26 cellular contexts compared by ENCODE assay signal in genomic region chr11:36162909-36163434, GRCh38.
A peak's percentile ranks its signal among the peaks of the same experiment; 100 is the strongest.
DNase-seq lines count a peak whose midpoint lies in the region; ATAC-seq, FAIRE-seq and TF ChIP-seq lines count a peak whose summit lies in the region.
"Had no signal": no experiment of that assay in that cellular context is flagged by ENCODE, and none has a peak within 500 bp of the region (broad histone marks: within the 10 kb centered on the region; RNA-seq: fewer than 3 reads in every experiment).

No MANE protein-coding gene starts in this region.

- H3K4me3 ChIP-seq in heart right ventricle: no peak overlapping the region
- H3K4me3 ChIP-seq in kidney (ENCODE audit: low read length in 2 of 2): no peak overlapping the region
- H3K4me3 ChIP-seq: A549, mucosa of descending colon had no signal

- H3K27ac ChIP-seq in heart right ventricle: peak overlapping the region in 1 of 10 donors; percentile 27
- no peak overlapping the region for H3K27ac ChIP-seq in kidney (ENCODE audit: low read depth in 2 of 2, low read length in 2 of 2)
- H3K27ac ChIP-seq: A549, neutrophil had no signal

- no peaks in the 10 kb centered on the region for H3K36me3 ChIP-seq in heart right ventricle
- H3K36me3 ChIP-seq in kidney (ENCODE audit: control insufficient read depth in 1 of 2, insufficient read depth in 2 of 2, low read length in 2 of 2): no peaks in the 10 kb centered on the region
- H3K36me3 ChIP-seq: neutrophil had no signal

- ATAC-seq in Right ventricle myocardium inferior (peak; percentile 63), heart right ventricle (peak in 5 of 8 donors; percentile 18 to 80 (median 63)), HG02588 (IDR thresholded peaks at IDR 0.05; ENCODE audit: unreplicated experiment) (no peak), GM21381 (IDR thresholded peaks at IDR 0.05; ENCODE audit: unreplicated experiment) (no peak), GM18873 (IDR thresholded peaks at IDR 0.05; ENCODE audit: low FRiP score, unreplicated experiment) (no peak)
- ATAC-seq: A549; mucosa of descending colon; stimulated activated naive B cell treated with anti-CD40 and anti-IgM and Interleukin-4, amounts not matched to agents 10 μg/mL and 1 μg/mL and 100 μg/mL, for 72 hours had no signal

- no peaks in the 10 kb centered on the region for H3K9me3 ChIP-seq in heart right ventricle
- H3K9me3 ChIP-seq in kidney (ENCODE audit: control insufficient read depth in 1 of 2, low read length in 2 of 2): no peaks in the 10 kb centered on the region
- H3K9me3 ChIP-seq: A549, mucosa of descending colon, neutrophil had no signal

- TF ChIP-seq CTCF in heart right ventricle (IDR thresholded peaks at IDR 0.05) (no peak), kidney (IDR thresholded peaks at IDR 0.05; ENCODE audit: borderline replicate concordance, extremely low read depth, insufficient read depth) (no peak)

- FAIRE-seq in kidney (lab: Jason Lieb, UNC): no peak
- FAIRE-seq: A549, astrocyte, colon had no signal

- H3K4me1 ChIP-seq in heart right ventricle (peaks cover 0 to 63% (median 24%) of the 10 kb centered on the region in 9 donors), kidney (ENCODE audit: control insufficient read depth in 1 of 2, insufficient read depth in 1 of 2, low read depth in 1 of 2, low read length in 2 of 2) (peaks cover 0 to 5% of the 10 kb centered on the region in 2 donors)

- no peak for DNase-seq in Right ventricle myocardium inferior (ENCODE audit: missing footprints)
- no peak for DNase-seq in cardiac septum (ENCODE audit: low spot score)
- peak; percentile 61 for DNase-seq in NCI-H69 (lab: John Stamatoyannopoulos, UW)
- DNase-seq in heart right ventricle: peak; percentile 21 to 22
- no peak for DNase-seq in kidney
- DNase-seq: activated CD4-positive, alpha-beta memory T cell treated with anti-CD3 and anti-CD28 coated beads, Interleukin-2, amount 10 ng/mL, durations not matched to agents 7 days and 5 days; activated naive CD4-positive, alpha-beta T cell treated with anti-CD3 and anti-CD28 coated beads, Interleukin-2, amount 10 ng/mL, durations not matched to agents 7 days and 5 days; activated T-cell treated with anti-CD3 and anti-CD28 coated beads, Interleukin-2, amount 50 U/mL, for 24 hours; CD4-positive, CD25-positive, alpha-beta regulatory T cell; hippocampal formation; KG1; kidney glomerular epithelial cell; mucosa of descending colon; NCI-H1048; NCI-H524 treated with DMSO at 0.1 percent for 48 hours; retina; SIG-M5; stimulated activated naive B cell treated with anti-CD40 and anti-IgM and Interleukin-4, amounts not matched to agents 10 μg/mL and 1 μg/mL and 100 μg/mL, for 72 hours; T-helper 2 cell had no signal

- intact Hi-C loops in Right ventricle myocardium inferior (cut with DNase I) (no loop called here), cardiac septum (cut with DNase I) (no loop called here), heart right ventricle (cut with DNase I) (no loop called here), kidney (cut with DNase I) (no loop called here)

- WGBS in heart right ventricle, 2 donors: 10 to 29% methylated on average over 4 of the region's 4 CpGs

- H3K9ac ChIP-seq in kidney (ENCODE audit: low read length in 2 of 2): no peak overlapping the region

- no peaks in the 10 kb centered on the region for H3K27me3 ChIP-seq in heart right ventricle

Comparison
In these comparisons a context has a peak if more than half of its experiments do, and no peak if none do; other contexts are left out.
1. DNase-seq: peak in NCI-H69 (single experiment) and heart right ventricle (2 of 2); none in Right ventricle myocardium inferior (single experiment), cardiac septum (single experiment) and kidney (single experiment).
2. ATAC-seq: peak in Right ventricle myocardium inferior (single experiment) and heart right ventricle (5 of 8); none in HG02588 (single experiment), GM21381 (single experiment) and GM18873 (single experiment).